22 cellular contexts compared by ENCODE assay signal in genomic region chr6:322940-323729, GRCh38. TPM values are rescaled to one million over a fixed set of nuclear protein-coding genes. Genes with fewer than 3 reads are reported as not detected.
DNase-seq lines count a peak whose midpoint lies in the region; ATAC-seq, FAIRE-seq and TF ChIP-seq lines count a peak whose summit lies in the region.
"Had no signal": no experiment of that assay in that cellular context is flagged by ENCODE, and none has a peak within 500 bp of the region (broad histone marks: within the 10 kb centered on the region; RNA-seq: fewer than 3 reads in every experiment).

No MANE protein-coding gene starts in this region.

- H3K4me3 ChIP-seq in coronary artery (no peak overlapping the region), lower lobe of right lung (no peak overlapping the region), pancreas (no peak overlapping the region)
- H3K4me3 ChIP-seq: A549, cardiac muscle cell, HAP-1, hepatocyte had no signal

- WGBS in pancreas, 2 donors = 57 to 61% methylated on average over 12 of the region's 12 CpGs

- H3K27ac ChIP-seq in coronary artery (no peak overlapping the region), lower lobe of right lung (no peak overlapping the region), pancreas (no peak overlapping the region)
- H3K27ac ChIP-seq: A549, cardiac muscle cell, hepatocyte, parathyroid adenoma had no signal

- H3K9me3 ChIP-seq in lower lobe of right lung (no peaks in the 10 kb centered on the region), pancreas (no peaks in the 10 kb centered on the region)
- H3K9me3 ChIP-seq: A549 had no signal

- no peak for FAIRE-seq in pancreas (lab: Jason Lieb, UNC)
- FAIRE-seq: A549 had no signal

- H3K27me3 ChIP-seq in lower lobe of right lung (ENCODE audit: low read depth) (no peaks in the 10 kb centered on the region), pancreas (no peaks in the 10 kb centered on the region)
- H3K27me3 ChIP-seq: cardiac muscle cell, hepatocyte had no signal

- H3K36me3 ChIP-seq in lower lobe of right lung = no peaks in the 10 kb centered on the region
- no peaks in the 10 kb centered on the region for H3K36me3 ChIP-seq in pancreas
- H3K36me3 ChIP-seq: cardiac muscle cell had no signal

- intact Hi-C loops in Right ventricle myocardium inferior (cut with DNase I) (no loop called here), left ventricle myocardium superior (cut with micrococcal nuclease) (no loop called here), lower lobe of right lung (cut with DNase I) (no loop called here), pancreas (cut with DNase I) (no loop called here)

- ATAC-seq in Right ventricle myocardium inferior (no peak), left ventricle myocardium superior (no peak), HG03280 (IDR thresholded peaks at IDR 0.05; ENCODE audit: unreplicated experiment) (peak; percentile 17), lower lobe of right lung (no peak), pancreas (no peak), HG03460 (IDR thresholded peaks at IDR 0.05; ENCODE audit: unreplicated experiment) (no peak)
- ATAC-seq: A549, natural killer cell had no signal

- peaks cover 28% of the 10 kb centered on the region for H3K4me1 ChIP-seq in lower lobe of right lung
- H3K4me1 ChIP-seq in pancreas = peaks cover 0 to 3% (median 0%) of the 10 kb centered on the region in 3 donors
- H3K4me1 ChIP-seq: A549, HAP-1 had no signal

- DNase-seq in Right ventricle myocardium inferior (ENCODE audit: missing footprints) (peak; percentile 48), left ventricle myocardium superior (no peak), coronary artery (ENCODE audit: low spot score) (peak; percentile 70), kidney tubule cell (ENCODE audit: low spot score) (no peak), lower lobe of right lung (no peak), pancreas (no peak)
- DNase-seq: activated CD4-positive, alpha-beta T cell treated with anti-CD3 and anti-CD28 coated beads, Interleukin-2, amount 10 ng/mL, durations not matched to agents 24 days and 14 days; activated CD8-positive, alpha-beta memory T cell treated with anti-CD3 and anti-CD28 coated beads, Interleukin-2, amount 50 U/mL, for 4 hours; activated gamma-delta T cell; CD4-positive, alpha-beta memory T cell; foreskin fibroblast; natural killer cell; NCI-H2029; stimulated activated CD4-positive, alpha-beta T cell treated with anti-CD3 and anti-CD28 coated beads, Interleukin-2, amount 100 ng/mL, for 24 hours; SW 1271 had no signal

- TF ChIP-seq CTCF in coronary artery (IDR thresholded peaks at IDR 0.05) = no peak
- no peak for TF ChIP-seq CTCF in lower lobe of right lung (IDR thresholded peaks at IDR 0.05)
- TF ChIP-seq CTCF in pancreas (IDR thresholded peaks at IDR 0.05) = no peak

RNA-seq across cellular contexts. Expression of gene DUSP22, which starts 30.8 kb away (rescaled TPM):
- total RNA-seq in Right ventricle myocardium inferior = 50.0 TPM
- 50.4 TPM for total RNA-seq in left ventricle myocardium superior
- 66.4 TPM for total RNA-seq in lower lobe of right lung
- total RNA-seq in pancreas = 10 to 100 TPM; 21.1 to 32.9 (median 27.4) TPM
- polyA plus RNA-seq in pancreas = 10 to 100 TPM; 16.4 to 20.6 TPM

Comparison
In these comparisons a context has a peak if more than half of its experiments do, and no peak if none do; other contexts are left out.
1. DNase-seq: peak in Right ventricle myocardium inferior (single experiment) and coronary artery (single experiment); none in left ventricle myocardium superior (single experiment), kidney tubule cell (single experiment), lower lobe of right lung (single experiment) and pancreas (0 of 6).